1 cellular context compared by ENCODE assay signal in the genomic region with DNA sequence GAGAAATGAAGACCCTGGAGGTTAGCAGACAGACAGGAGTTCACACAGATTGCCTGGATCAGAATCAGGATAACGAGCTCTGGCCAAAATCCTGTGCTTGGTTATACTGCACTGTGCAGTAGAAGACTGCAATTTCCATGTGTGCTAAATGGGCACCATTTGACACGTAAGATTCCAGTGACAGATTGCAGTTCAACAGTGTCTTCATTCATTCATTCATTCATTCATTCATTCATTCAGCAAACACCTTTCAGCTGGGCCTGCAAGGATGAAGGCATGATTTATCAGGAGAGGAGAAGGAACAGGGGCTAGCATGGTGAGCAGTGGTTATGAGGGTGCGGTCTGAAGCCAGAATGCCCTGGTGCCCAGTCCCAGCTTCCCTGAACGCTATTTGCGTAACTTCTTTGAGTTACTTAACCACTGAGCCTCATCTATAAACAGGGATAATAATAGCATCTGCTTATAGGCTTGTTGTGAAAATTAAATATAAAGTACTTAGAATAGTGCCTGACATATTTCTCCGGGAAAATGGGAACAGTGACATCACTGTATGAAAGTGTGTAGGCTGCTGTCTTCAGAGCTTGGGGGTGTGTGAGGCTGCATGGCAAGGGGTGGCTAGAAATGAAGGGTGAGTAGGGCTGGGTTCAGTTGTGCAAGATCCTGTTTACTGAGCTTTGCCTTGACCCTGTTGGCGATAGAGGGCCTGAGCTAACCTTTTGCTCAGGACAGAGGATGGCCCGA.
TF ChIP-seq lines count a peak whose summit lies in the region.

No MANE protein-coding gene starts in this region.

TF ChIP-seq in K562, 482 proteins besides CTCF, POLR2A, EP300 and RAD21:
- TF ChIP-seq ZNF24 (IDR thresholded peaks at IDR 0.05) = peak; percentile 85
- no peak for TF ChIP-seq SRF (CRISPR knock-in tag; IDR thresholded peaks at IDR 0.05)
